In genomic region chr19:55398200-55398947, GRCh38 we compare ENCODE assay signal across 15 cellular contexts. TPM values are rescaled to one million over a fixed set of nuclear protein-coding genes. Genes with fewer than 3 reads are reported as not detected.
A peak's percentile ranks its signal among the peaks of the same experiment; 100 is the strongest.
DNase-seq lines count a peak whose midpoint lies in the region; ATAC-seq, FAIRE-seq and TF ChIP-seq lines count a peak whose summit lies in the region.
"Had no signal": no experiment of that assay in that cellular context is flagged by ENCODE, and none has a peak within 500 bp of the region (broad histone marks: within the 10 kb centered on the region; RNA-seq: fewer than 3 reads in every experiment).

No MANE protein-coding gene starts in this region.

- H3K27me3 ChIP-seq in HepG2 (ENCODE audit: control insufficient read depth in 1 of 2, insufficient read depth in 2 of 2, low read length in 2 of 2): no peaks in the 10 kb centered on the region
- H3K27me3 ChIP-seq in right lobe of liver: no peaks in the 10 kb centered on the region
- H3K27me3 ChIP-seq: foreskin keratinocyte had no signal

- in situ Hi-C loops in HepG2 (cut with HindIII; ENCODE audit: extremely low pct_ligation_motif_present, low pct_unique_long_range_greater_than_20kb): no loop called here

- DNase-seq in HepG2 (ENCODE audit: low spot score) (no peak), right lobe of liver (no peak), T1000 (lab: John Stamatoyannopoulos, UW) (no peak), foreskin fibroblast (no peak)
- no peak for DNase-seq in activated T-helper 1 cell treated with anti-CD3 and anti-CD28 coated beads, Interleukin-12 subunit alpha, Interleukin-12 subunit beta, Interleukin-2, Interleukin-4 antibody, amounts not matched to agents 30 ng/mL and 10 ng/mL and 1 ng/mL, durations not matched to agents 14 hours and 24 hours and 36 hours (ENCODE audit: low spot score)
- DNase-seq: activated gamma-delta T cell treated with Interleukin-2 at 50 U/mL for 16 hours; cortex of kidney; foreskin keratinocyte; GF-D8; GM23248; naive thymus-derived CD8-positive, alpha-beta T cell; NCI-H2029 had no signal

- no TSS peak for BruUV-seq in HepG2 (replicated peaks; lab: Mats Ljungman, UMichigan)

- H3K4me3 Mint-ChIP-seq in activated T-helper 1 cell treated with anti-CD3 and anti-CD28 coated beads, Interleukin-12 subunit alpha, Interleukin-12 subunit beta, Interleukin-2, Interleukin-4 antibody, amounts not matched to agents 30 ng/mL and 10 ng/mL and 1 ng/mL, durations not matched to agents 14 hours and 24 hours and 36 hours: no peak overlapping the region

- POLR2A ChIA-PET in HepG2 (lab: Yijun Ruan, JAX): no interaction called here

- H3K27ac Mint-ChIP-seq in activated T-helper 1 cell treated with anti-CD3 and anti-CD28 coated beads, Interleukin-12 subunit alpha, Interleukin-12 subunit beta, Interleukin-2, Interleukin-4 antibody, amounts not matched to agents 30 ng/mL and 10 ng/mL and 1 ng/mL, durations not matched to agents 14 hours and 24 hours and 36 hours: peak overlapping the region; percentile 76

- H3K4me2 ChIP-seq in HepG2 (ENCODE audit: low read depth, low read length): no peak overlapping the region

- H3K4me1 ChIP-seq in HepG2 (ENCODE audit: insufficient read depth, low read length): peaks cover 13% of the 10 kb centered on the region
- no peaks in the 10 kb centered on the region for H3K4me1 ChIP-seq in right lobe of liver
- H3K4me1 ChIP-seq: foreskin keratinocyte had no signal

- TF ChIP-seq POLR2A in HepG2 (IDR thresholded peaks at IDR 0.05; ENCODE audit: insufficient read depth in 1 of 2, low read depth in 2 of 2, low read length in 2 of 2): no peak
- TF ChIP-seq POLR2A in right lobe of liver (IDR thresholded peaks at IDR 0.05): no peak

- ATAC-seq in HepG2 (no peak), right lobe of liver (no peak), HG02763 (IDR thresholded peaks at IDR 0.05; ENCODE audit: unreplicated experiment) (no peak)
- ATAC-seq: foreskin keratinocyte; naive thymus-derived CD8-positive, alpha-beta T cell had no signal

- peaks cover 19% of the 10 kb centered on the region for H3K4me1 Mint-ChIP-seq in activated T-helper 1 cell treated with anti-CD3 and anti-CD28 coated beads, Interleukin-12 subunit alpha, Interleukin-12 subunit beta, Interleukin-2, Interleukin-4 antibody, amounts not matched to agents 30 ng/mL and 10 ng/mL and 1 ng/mL, durations not matched to agents 14 hours and 24 hours and 36 hours (ENCODE audit: low read depth)

- TF ChIP-seq CTCF in HepG2 (CRISPR knock-in tag; IDR thresholded peaks at IDR 0.05): no peak
- no peak for TF ChIP-seq CTCF in right lobe of liver (IDR thresholded peaks at IDR 0.05)
- TF ChIP-seq CTCF in foreskin fibroblast (IDR thresholded peaks at IDR 0.05; ENCODE audit: low read depth, low read length): no peak

- H3K9ac ChIP-seq in HepG2 (ENCODE audit: insufficient read depth, low read depth, low read length): no peak overlapping the region
- H3K9ac ChIP-seq: GM23248 had no signal

- CTCF ChIA-PET in HepG2 (lab: Yijun Ruan, JAX; ENCODE audit: low intra/inter-chr PET ratio, low total read pairs): no interaction called here

- no peak for FAIRE-seq in HepG2 (lab: Jason Lieb, UNC)
- FAIRE-seq: keratinocyte had no signal

- H3K36me3 ChIP-seq in HepG2 (replicated peaks in 1 of 2; ENCODE audit: control insufficient read depth in 1 of 2, insufficient read depth in 2 of 2, low read length in 2 of 2) (peaks cover 2 to 13% of the 10 kb centered on the region in 2 experiments; a peak in 2 of 5 replicates), right lobe of liver (peaks cover 0 to 11% (median 2%) of the 10 kb centered on the region in 4 donors)

- H3K9me3 ChIP-seq in HepG2 (ENCODE audit: low read length) (no peaks in the 10 kb centered on the region), right lobe of liver (no peaks in the 10 kb centered on the region)

- no peaks in the 10 kb centered on the region for H3K79me2 ChIP-seq in HepG2 (ENCODE audit: insufficient read depth, low read length)

- H3K27me3 Mint-ChIP-seq in activated T-helper 1 cell treated with anti-CD3 and anti-CD28 coated beads, Interleukin-12 subunit alpha, Interleukin-12 subunit beta, Interleukin-2, Interleukin-4 antibody, amounts not matched to agents 30 ng/mL and 10 ng/mL and 1 ng/mL, durations not matched to agents 14 hours and 24 hours and 36 hours (ENCODE audit: insufficient read depth): no peaks in the 10 kb centered on the region
- H3K27me3 Mint-ChIP-seq: naive thymus-derived CD8-positive, alpha-beta T cell had no signal

- H3K9me3 Mint-ChIP-seq in activated T-helper 1 cell treated with anti-CD3 and anti-CD28 coated beads, Interleukin-12 subunit alpha, Interleukin-12 subunit beta, Interleukin-2, Interleukin-4 antibody, amounts not matched to agents 30 ng/mL and 10 ng/mL and 1 ng/mL, durations not matched to agents 14 hours and 24 hours and 36 hours: no peaks in the 10 kb centered on the region
- H3K9me3 Mint-ChIP-seq: naive thymus-derived CD8-positive, alpha-beta T cell had no signal

- H2AFZ ChIP-seq in HepG2 (ENCODE audit: low read length): no peak overlapping the region
- H2AFZ ChIP-seq: GM23248 had no signal

- no peak for TF ChIP-seq RAD21 in HepG2 (CRISPR knock-in tag; IDR thresholded peaks at IDR 0.05)

- H4K20me1 ChIP-seq in HepG2 (ENCODE audit: insufficient read depth, low read length): no peaks in the 10 kb centered on the region

- 90% methylated on average over 13 of the region's 13 CpGs for WGBS in HepG2 (ENCODE audit: low lambda C conversion rate)
- 70% methylated on average over 10 of the region's 13 CpGs for WGBS in right lobe of liver (ENCODE audit: insufficient coverage, low coverage, low lambda C conversion rate, missing lambda C conversion rate)

- intact Hi-C loops in HepG2 (cut with micrococcal nuclease; ENCODE audit: unreplicated experiment): no loop called here
- intact Hi-C loops in right lobe of liver (cut with DNase I): no loop called here
- intact Hi-C loops in activated T-helper 1 cell treated with anti-CD3 and anti-CD28 coated beads, Interleukin-12 subunit alpha, Interleukin-12 subunit beta, Interleukin-2, Interleukin-4 antibody, amounts not matched to agents 30 ng/mL and 10 ng/mL and 1 ng/mL, durations not matched to agents 14 hours and 24 hours and 36 hours (cut with micrococcal nuclease): loop anchor here (1.0 kb wide), 1 partner anchor 9 kb away; the partner anchor contains the start of gene UBE2S

- TF ChIP-seq EP300 in HepG2 (IDR thresholded peaks at IDR 0.05; ENCODE audit: low read depth in 2 of 2, low read length in 2 of 2): no peak
- TF ChIP-seq EP300 in HepG2 (CRISPR knock-in tag; IDR thresholded peaks at IDR 0.05; ENCODE audit: borderline replicate concordance): no peak

- H3K4me3 ChIP-seq in HepG2 (replicated peaks in 1 of 3; ENCODE audit: insufficient read depth in 1 of 3, low read depth in 2 of 3, low read length in 3 of 3) (no peak overlapping the region), right lobe of liver (no peak overlapping the region), foreskin fibroblast (ENCODE audit: low read depth in 1 of 2, low read length in 2 of 2) (no peak overlapping the region)
- H3K4me3 ChIP-seq: GM23248, skin epidermis had no signal

- H3K27ac ChIP-seq in HepG2 (ENCODE audit: extremely low read length, insufficient read depth, low read length) (no peak overlapping the region), right lobe of liver (no peak overlapping the region)
- H3K27ac ChIP-seq: foreskin keratinocyte, GM23248 had no signal

- H3K36me3 Mint-ChIP-seq in activated T-helper 1 cell treated with anti-CD3 and anti-CD28 coated beads, Interleukin-12 subunit alpha, Interleukin-12 subunit beta, Interleukin-2, Interleukin-4 antibody, amounts not matched to agents 30 ng/mL and 10 ng/mL and 1 ng/mL, durations not matched to agents 14 hours and 24 hours and 36 hours (ENCODE audit: low read depth): peaks cover 31% of the 10 kb centered on the region

RNA-seq across cellular contexts. Expression of gene UBE2S, which starts 9.2 kb away (rescaled TPM):
- total RNA-seq in HepG2 (2016; rRNA removed; fragmentation: Illumina TruSeq; extraction: Trizol): 29.5 and 39.3 TPM in 2 replicates
- total RNA-seq in HepG2 (2016; cell fraction: cytosol; rRNA removed; fragmentation: Illumina TruSeq; extraction: Trizol; ENCODE audit: low read depth): 24.2 and 26.4 TPM in 2 replicates
- 27.5 and 32.8 TPM in 2 replicates for total RNA-seq in HepG2 (2016; cell fraction: insoluble cytoplasmic fraction; rRNA removed; fragmentation: Illumina TruSeq; extraction: Trizol)
- 46.3 and 52.3 TPM in 2 replicates for total RNA-seq in HepG2 (2016; cell fraction: membrane; rRNA removed; fragmentation: Illumina TruSeq; extraction: Trizol)
- total RNA-seq in HepG2 (2016; cell fraction: nucleus; rRNA removed; fragmentation: Illumina TruSeq; extraction: Trizol): 8.8 and 13.3 TPM in 2 replicates
- 26.6 and 32.2 TPM in 2 replicates for polyA plus RNA-seq in HepG2 (2011; rRNA removed)
- 13.5 and 25.5 TPM in 2 replicates for polyA plus RNA-seq in HepG2 (2011; cell fraction: cytosol; rRNA removed)
- 11.7 and 17.0 TPM in 2 replicates for polyA plus RNA-seq in HepG2 (2011; cell fraction: nucleus; rRNA removed)
- 13.3 and 15.9 TPM in 2 replicates for polyA plus RNA-seq in HepG2 (2012)
- polyA plus RNA-seq in HepG2 (2016; cell fraction: cytosol; fragmentation: Illumina TruSeq; extraction: Trizol; ENCODE audit: low read depth): 40.7 and 47.0 TPM in 2 replicates
- polyA plus RNA-seq in HepG2 (2016; cell fraction: insoluble cytoplasmic fraction; fragmentation: Illumina TruSeq; extraction: Trizol; ENCODE audit: low read depth): 40.6 and 48.2 TPM in 2 replicates
- 58.0 and 64.6 TPM in 2 replicates for polyA plus RNA-seq in HepG2 (2016; cell fraction: membrane; fragmentation: Illumina TruSeq; extraction: Trizol; ENCODE audit: low read depth)
- polyA plus RNA-seq in HepG2 (2016; cell fraction: nucleus; fragmentation: Illumina TruSeq; extraction: Trizol; ENCODE audit: insufficient read depth, low read depth): 28.6 and 29.6 TPM in 2 replicates
- 27.9 and 372 TPM in 2 replicates for polyA minus RNA-seq in HepG2 (2011; rRNA and poly(A)+ RNA removed; ENCODE audit: low replicate concordance)
- polyA minus RNA-seq in HepG2 (2011; cell fraction: cytosol; rRNA and poly(A)+ RNA removed): 21.6 and 27.8 TPM in 2 replicates
- polyA minus RNA-seq in HepG2 (2011; cell fraction: nucleus; rRNA and poly(A)+ RNA removed): 11.3 and 12.2 TPM in 2 replicates
- total RNA-seq in right lobe of liver: 10 to 100 TPM in 3 of 6 experiments, 1 to 10 TPM in 3; 4.3 to 16.4 (median 9.1) TPM
- 224 and 225 TPM in 2 replicates for total RNA-seq in activated T-helper 1 cell treated with anti-CD3 and anti-CD28 coated beads, Interleukin-12 subunit alpha, Interleukin-12 subunit beta, Interleukin-2, Interleukin-4 antibody, amounts not matched to agents 30 ng/mL and 10 ng/mL and 1 ng/mL, durations not matched to agents 14 hours and 24 hours and 36 hours

RNA-seq across cellular contexts. Expression of gene RPL28, which starts 12.6 kb away (rescaled TPM):
- total RNA-seq in HepG2 (2016; rRNA removed; fragmentation: Illumina TruSeq; extraction: Trizol) (105 and 149 TPM in 2 replicates), right lobe of liver (100 to 1,000 TPM; 305 to 530 (median 455) TPM)
- 153 and 170 TPM in 2 replicates for total RNA-seq in HepG2 (2016; cell fraction: cytosol; rRNA removed; fragmentation: Illumina TruSeq; extraction: Trizol; ENCODE audit: low read depth)
- total RNA-seq in HepG2 (2016; cell fraction: insoluble cytoplasmic fraction; rRNA removed; fragmentation: Illumina TruSeq; extraction: Trizol): 106 and 135 TPM in 2 replicates
- 327 and 344 TPM in 2 replicates for total RNA-seq in HepG2 (2016; cell fraction: membrane; rRNA removed; fragmentation: Illumina TruSeq; extraction: Trizol)
- 60.8 and 85.5 TPM in 2 replicates for total RNA-seq in HepG2 (2016; cell fraction: nucleus; rRNA removed; fragmentation: Illumina TruSeq; extraction: Trizol)
- polyA plus RNA-seq in HepG2 (2011; rRNA removed): 420 and 501 TPM in 2 replicates
- 1,012 and 1,230 TPM in 2 replicates for polyA plus RNA-seq in HepG2 (2011; cell fraction: cytosol; rRNA removed)
- 415 and 421 TPM in 2 replicates for polyA plus RNA-seq in HepG2 (2011; cell fraction: nucleus; rRNA removed)
- 1,382 and 1,551 TPM in 2 replicates for polyA plus RNA-seq in HepG2 (2012)
- 3,340 and 3,836 TPM in 2 replicates for polyA plus RNA-seq in HepG2 (2016; cell fraction: cytosol; fragmentation: Illumina TruSeq; extraction: Trizol; ENCODE audit: low read depth)
- 1,089 and 1,394 TPM in 2 replicates for polyA plus RNA-seq in HepG2 (2016; cell fraction: insoluble cytoplasmic fraction; fragmentation: Illumina TruSeq; extraction: Trizol; ENCODE audit: low read depth)
- polyA plus RNA-seq in HepG2 (2016; cell fraction: membrane; fragmentation: Illumina TruSeq; extraction: Trizol; ENCODE audit: low read depth): 4,357 and 4,654 TPM in 2 replicates
- 818 and 840 TPM in 2 replicates for polyA plus RNA-seq in HepG2 (2016; cell fraction: nucleus; fragmentation: Illumina TruSeq; extraction: Trizol; ENCODE audit: insufficient read depth, low read depth)
- polyA minus RNA-seq in HepG2 (2011; rRNA and poly(A)+ RNA removed; ENCODE audit: low replicate concordance): 599 and 837 TPM in 2 replicates
- polyA minus RNA-seq in HepG2 (2011; cell fraction: cytosol; rRNA and poly(A)+ RNA removed): 814 and 829 TPM in 2 replicates
- 93.3 and 130 TPM in 2 replicates for polyA minus RNA-seq in HepG2 (2011; cell fraction: nucleus; rRNA and poly(A)+ RNA removed)
- 1,835 and 1,847 TPM in 2 replicates for total RNA-seq in activated T-helper 1 cell treated with anti-CD3 and anti-CD28 coated beads, Interleukin-12 subunit alpha, Interleukin-12 subunit beta, Interleukin-2, Interleukin-4 antibody, amounts not matched to agents 30 ng/mL and 10 ng/mL and 1 ng/mL, durations not matched to agents 14 hours and 24 hours and 36 hours

RNA-seq across cellular contexts. Expression of gene TMEM238, which starts 14.3 kb away (rescaled TPM):
- total RNA-seq in HepG2 (2016; rRNA removed; fragmentation: Illumina TruSeq; extraction: Trizol) (not detected in 2 replicates), right lobe of liver (10 to 100 TPM; 10.8 to 19.7 (median 14.8) TPM)
- total RNA-seq in HepG2 (2016; cell fraction: cytosol; rRNA removed; fragmentation: Illumina TruSeq; extraction: Trizol; ENCODE audit: low read depth): not detected in 2 replicates
- total RNA-seq in HepG2 (2016; cell fraction: insoluble cytoplasmic fraction; rRNA removed; fragmentation: Illumina TruSeq; extraction: Trizol): not detected in 2 replicates
- 0.25 TPM in 1 of 2 replicates, not detected in the other for total RNA-seq in HepG2 (2016; cell fraction: membrane; rRNA removed; fragmentation: Illumina TruSeq; extraction: Trizol)
- not detected in 2 replicates for total RNA-seq in HepG2 (2016; cell fraction: nucleus; rRNA removed; fragmentation: Illumina TruSeq; extraction: Trizol)
- polyA plus RNA-seq in HepG2 (2011; rRNA removed): not detected in 2 replicates
- 0.05 and 0.08 TPM in 2 replicates for polyA plus RNA-seq in HepG2 (2011; cell fraction: cytosol; rRNA removed)
- 0.23 TPM in 1 of 2 replicates, not detected in the other for polyA plus RNA-seq in HepG2 (2011; cell fraction: nucleus; rRNA removed)
- 0.16 TPM in 1 of 2 replicates, not detected in the other for polyA plus RNA-seq in HepG2 (2012)
- polyA plus RNA-seq in HepG2 (2016; cell fraction: cytosol; fragmentation: Illumina TruSeq; extraction: Trizol; ENCODE audit: low read depth): not detected in 2 replicates
- polyA plus RNA-seq in HepG2 (2016; cell fraction: insoluble cytoplasmic fraction; fragmentation: Illumina TruSeq; extraction: Trizol; ENCODE audit: low read depth): not detected in 2 replicates
- polyA plus RNA-seq in HepG2 (2016; cell fraction: membrane; fragmentation: Illumina TruSeq; extraction: Trizol; ENCODE audit: low read depth): not detected in 2 replicates
- not detected in 2 replicates for polyA plus RNA-seq in HepG2 (2016; cell fraction: nucleus; fragmentation: Illumina TruSeq; extraction: Trizol; ENCODE audit: insufficient read depth, low read depth)
- polyA minus RNA-seq in HepG2 (2011; rRNA and poly(A)+ RNA removed; ENCODE audit: low replicate concordance): 0.14 and 1.4 TPM in 2 replicates
- polyA minus RNA-seq in HepG2 (2011; cell fraction: cytosol; rRNA and poly(A)+ RNA removed): 1.1 TPM in 1 of 2 replicates, not detected in the other
- not detected in 2 replicates for polyA minus RNA-seq in HepG2 (2011; cell fraction: nucleus; rRNA and poly(A)+ RNA removed)
- 9.7 and 10.6 TPM in 2 replicates for total RNA-seq in activated T-helper 1 cell treated with anti-CD3 and anti-CD28 coated beads, Interleukin-12 subunit alpha, Interleukin-12 subunit beta, Interleukin-2, Interleukin-4 antibody, amounts not matched to agents 30 ng/mL and 10 ng/mL and 1 ng/mL, durations not matched to agents 14 hours and 24 hours and 36 hours
- polyA plus RNA-seq: GM23248 had no signal

RNA-seq across cellular contexts. Expression of gene TMEM190, which starts 21.7 kb away (rescaled TPM):
- total RNA-seq in HepG2 (2016; rRNA removed; fragmentation: Illumina TruSeq; extraction: Trizol): 0.35 TPM in 1 of 2 replicates, not detected in the other
- 0.81 TPM in 1 of 2 replicates, not detected in the other for total RNA-seq in HepG2 (2016; cell fraction: cytosol; rRNA removed; fragmentation: Illumina TruSeq; extraction: Trizol; ENCODE audit: low read depth)
- total RNA-seq in HepG2 (2016; cell fraction: insoluble cytoplasmic fraction; rRNA removed; fragmentation: Illumina TruSeq; extraction: Trizol): 0.37 and 0.43 TPM in 2 replicates
- 0.59 and 0.72 TPM in 2 replicates for total RNA-seq in HepG2 (2016; cell fraction: membrane; rRNA removed; fragmentation: Illumina TruSeq; extraction: Trizol)
- not detected in 2 replicates for total RNA-seq in HepG2 (2016; cell fraction: nucleus; rRNA removed; fragmentation: Illumina TruSeq; extraction: Trizol)
- 0.83 and 1.6 TPM in 2 replicates for polyA plus RNA-seq in HepG2 (2011; rRNA removed)
- polyA plus RNA-seq in HepG2 (2011; cell fraction: cytosol; rRNA removed): 1.1 and 1.9 TPM in 2 replicates
- 3.0 and 3.8 TPM in 2 replicates for polyA plus RNA-seq in HepG2 (2011; cell fraction: nucleus; rRNA removed)
- polyA plus RNA-seq in HepG2 (2012): 1.3 and 1.4 TPM in 2 replicates
- polyA plus RNA-seq in HepG2 (2016; cell fraction: cytosol; fragmentation: Illumina TruSeq; extraction: Trizol; ENCODE audit: low read depth): 0.54 and 1.0 TPM in 2 replicates
- 0.67 and 0.95 TPM in 2 replicates for polyA plus RNA-seq in HepG2 (2016; cell fraction: insoluble cytoplasmic fraction; fragmentation: Illumina TruSeq; extraction: Trizol; ENCODE audit: low read depth)
- polyA plus RNA-seq in HepG2 (2016; cell fraction: membrane; fragmentation: Illumina TruSeq; extraction: Trizol; ENCODE audit: low read depth): not detected in 2 replicates
- polyA plus RNA-seq in HepG2 (2016; cell fraction: nucleus; fragmentation: Illumina TruSeq; extraction: Trizol; ENCODE audit: insufficient read depth, low read depth): 1.3 TPM in 1 of 2 replicates, not detected in the other
- polyA minus RNA-seq in HepG2 (2011; rRNA and poly(A)+ RNA removed; ENCODE audit: low replicate concordance): 0.30 TPM in 1 of 2 replicates, not detected in the other
- not detected in 2 replicates for polyA minus RNA-seq in HepG2 (2011; cell fraction: cytosol; rRNA and poly(A)+ RNA removed)
- polyA minus RNA-seq in HepG2 (2011; cell fraction: nucleus; rRNA and poly(A)+ RNA removed): not detected in 2 replicates
- not detected for total RNA-seq in right lobe of liver
- not detected in 2 replicates for total RNA-seq in activated T-helper 1 cell treated with anti-CD3 and anti-CD28 coated beads, Interleukin-12 subunit alpha, Interleukin-12 subunit beta, Interleukin-2, Interleukin-4 antibody, amounts not matched to agents 30 ng/mL and 10 ng/mL and 1 ng/mL, durations not matched to agents 14 hours and 24 hours and 36 hours
- total RNA-seq: foreskin keratinocyte; GM23248; naive thymus-derived CD8-positive, alpha-beta T cell had no signal
- polyA plus RNA-seq: foreskin keratinocyte; GM23248; keratinocyte; naive thymus-derived CD8-positive, alpha-beta T cell had no signal

RNA-seq across cellular contexts. Expression of gene IL11, which starts 28.1 kb away (rescaled TPM):
- total RNA-seq in HepG2 (2016; rRNA removed; fragmentation: Illumina TruSeq; extraction: Trizol): 2.9 and 3.0 TPM in 2 replicates
- total RNA-seq in HepG2 (2016; cell fraction: cytosol; rRNA removed; fragmentation: Illumina TruSeq; extraction: Trizol; ENCODE audit: low read depth): 3.4 and 3.8 TPM in 2 replicates
- 1.8 and 3.5 TPM in 2 replicates for total RNA-seq in HepG2 (2016; cell fraction: insoluble cytoplasmic fraction; rRNA removed; fragmentation: Illumina TruSeq; extraction: Trizol)
- total RNA-seq in HepG2 (2016; cell fraction: membrane; rRNA removed; fragmentation: Illumina TruSeq; extraction: Trizol): 6.4 and 6.5 TPM in 2 replicates
- total RNA-seq in HepG2 (2016; cell fraction: nucleus; rRNA removed; fragmentation: Illumina TruSeq; extraction: Trizol): 1.9 and 2.4 TPM in 2 replicates
- polyA plus RNA-seq in HepG2 (2011; rRNA removed): 2.5 and 4.5 TPM in 2 replicates
- 2.8 and 3.0 TPM in 2 replicates for polyA plus RNA-seq in HepG2 (2011; cell fraction: cytosol; rRNA removed)
- polyA plus RNA-seq in HepG2 (2011; cell fraction: nucleus; rRNA removed): 5.1 and 7.0 TPM in 2 replicates
- polyA plus RNA-seq in HepG2 (2012): 0.95 and 4.9 TPM in 2 replicates
- polyA plus RNA-seq in HepG2 (2016; cell fraction: cytosol; fragmentation: Illumina TruSeq; extraction: Trizol; ENCODE audit: low read depth): 3.0 and 3.3 TPM in 2 replicates
- polyA plus RNA-seq in HepG2 (2016; cell fraction: insoluble cytoplasmic fraction; fragmentation: Illumina TruSeq; extraction: Trizol; ENCODE audit: low read depth): 2.0 and 2.8 TPM in 2 replicates
- 3.5 and 3.7 TPM in 2 replicates for polyA plus RNA-seq in HepG2 (2016; cell fraction: membrane; fragmentation: Illumina TruSeq; extraction: Trizol; ENCODE audit: low read depth)
- polyA plus RNA-seq in HepG2 (2016; cell fraction: nucleus; fragmentation: Illumina TruSeq; extraction: Trizol; ENCODE audit: insufficient read depth, low read depth): 3.7 and 4.1 TPM in 2 replicates
- 0.89 and 2.4 TPM in 2 replicates for polyA minus RNA-seq in HepG2 (2011; rRNA and poly(A)+ RNA removed; ENCODE audit: low replicate concordance)
- 2.2 and 2.6 TPM in 2 replicates for polyA minus RNA-seq in HepG2 (2011; cell fraction: cytosol; rRNA and poly(A)+ RNA removed)
- 0.62 and 0.77 TPM in 2 replicates for polyA minus RNA-seq in HepG2 (2011; cell fraction: nucleus; rRNA and poly(A)+ RNA removed)
- not detected for total RNA-seq in right lobe of liver
- total RNA-seq in activated T-helper 1 cell treated with anti-CD3 and anti-CD28 coated beads, Interleukin-12 subunit alpha, Interleukin-12 subunit beta, Interleukin-2, Interleukin-4 antibody, amounts not matched to agents 30 ng/mL and 10 ng/mL and 1 ng/mL, durations not matched to agents 14 hours and 24 hours and 36 hours: 0.34 TPM in 1 of 2 replicates, not detected in the other
- polyA plus RNA-seq: naive thymus-derived CD8-positive, alpha-beta T cell had no signal
